10 cellular contexts compared by ENCODE assay signal in the genomic region with DNA sequence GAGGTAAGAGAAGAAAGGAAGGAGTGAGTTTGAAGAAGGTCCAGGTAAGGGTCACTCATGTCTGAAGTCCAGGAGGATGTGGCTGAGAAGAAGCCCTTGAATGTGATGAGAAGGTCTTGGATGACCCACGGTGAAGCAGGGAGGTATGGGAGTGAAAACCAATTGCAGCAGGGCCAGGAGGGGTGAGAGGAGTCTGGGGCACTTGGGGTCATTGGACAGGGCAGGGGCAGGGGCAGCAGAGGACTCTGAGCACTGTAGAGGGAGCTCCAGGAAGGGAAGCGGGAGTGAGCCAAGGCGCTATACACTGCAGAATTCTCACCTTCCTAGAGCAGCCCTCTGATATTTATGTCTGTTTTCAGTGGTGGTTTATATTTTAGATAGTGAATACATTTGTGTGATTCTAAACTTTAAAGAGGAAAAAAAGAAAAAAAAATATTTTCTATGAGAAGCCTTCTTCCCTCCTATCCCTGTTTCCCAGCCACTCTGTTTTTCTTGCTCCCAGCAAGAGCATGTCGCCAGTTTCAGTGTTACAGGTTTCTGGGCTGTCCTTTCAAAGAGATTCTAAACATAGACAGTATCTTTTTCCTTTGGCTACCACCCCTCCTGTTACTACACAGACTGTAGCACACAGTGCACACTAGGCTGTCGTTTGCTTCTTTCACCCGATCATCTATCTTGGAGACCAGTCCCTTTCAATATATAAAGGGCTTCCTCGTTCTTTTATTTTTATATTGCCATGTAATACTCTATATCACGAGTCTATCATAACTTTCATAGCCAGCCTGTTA.
"Had no signal": no experiment of that assay in that cellular context is flagged by ENCODE, and none has a peak within 500 bp of the region (broad histone marks: within the 10 kb centered on the region; RNA-seq: fewer than 3 reads in every experiment).

No MANE protein-coding gene starts in this region.

- H3K27ac Mint-ChIP-seq: activated naive CD8-positive, alpha-beta T cell treated with anti-CD3 and anti-CD28 coated beads, Interleukin-2, amount 50 U/mL, for 24 hours; naive B cell; stimulated activated naive CD8-positive, alpha-beta T cell treated with anti-CD3 and anti-CD28 coated beads, Interleukin-15, amount 100 ng/mL, for 72 hours had no signal

- H3K4me1 ChIP-seq: ascending aorta had no signal

- H3K27ac ChIP-seq: ascending aorta, colonic mucosa, thoracic aorta had no signal

- H3K27me3 Mint-ChIP-seq: activated naive CD8-positive, alpha-beta T cell treated with anti-CD3 and anti-CD28 coated beads, Interleukin-2, amount 50 U/mL, for 24 hours; naive B cell; stimulated activated naive CD8-positive, alpha-beta T cell treated with anti-CD3 and anti-CD28 coated beads, Interleukin-15, amount 100 ng/mL, for 72 hours had no signal

- H3K4me3 ChIP-seq: ascending aorta, colonic mucosa, left lung, thoracic aorta had no signal

- H3K36me3 ChIP-seq: colonic mucosa, thoracic aorta had no signal

- H3K36me3 Mint-ChIP-seq: naive B cell had no signal

- H3K4me3 Mint-ChIP-seq: activated naive CD8-positive, alpha-beta T cell treated with anti-CD3 and anti-CD28 coated beads, Interleukin-2, amount 50 U/mL, for 24 hours; naive B cell; stimulated activated naive CD8-positive, alpha-beta T cell treated with anti-CD3 and anti-CD28 coated beads, Interleukin-15, amount 100 ng/mL, for 72 hours had no signal

- H3K9me3 ChIP-seq: ascending aorta, colonic mucosa, left lung, thoracic aorta had no signal

- H3K4me1 Mint-ChIP-seq: naive B cell had no signal

- H3K27me3 ChIP-seq: ascending aorta, colonic mucosa, left lung had no signal

- DNase-seq: activated naive CD8-positive, alpha-beta T cell treated with anti-CD3 and anti-CD28 coated beads, Interleukin-2, amount 50 U/mL, for 24 hours; activated T-cell treated with anti-CD3 and anti-CD28 coated beads, Interleukin-2, amount 50 U/mL, for 48 hours; effector CD4-positive, alpha-beta T cell; left lung; naive B cell; stimulated activated CD4-positive, alpha-beta T cell treated with anti-CD3 and anti-CD28 coated beads, Interleukin-4, amount 100 ng/mL, for 1 hour; stimulated activated naive CD8-positive, alpha-beta T cell treated with anti-CD3 and anti-CD28 coated beads, Interleukin-15, amount 100 ng/mL, for 72 hours had no signal

- H3K9me3 Mint-ChIP-seq: activated naive CD8-positive, alpha-beta T cell treated with anti-CD3 and anti-CD28 coated beads, Interleukin-2, amount 50 U/mL, for 24 hours; naive B cell; stimulated activated naive CD8-positive, alpha-beta T cell treated with anti-CD3 and anti-CD28 coated beads, Interleukin-15, amount 100 ng/mL, for 72 hours had no signal

- ATAC-seq: activated naive CD8-positive, alpha-beta T cell treated with anti-CD3 and anti-CD28 coated beads, Interleukin-2, amount 50 U/mL, for 24 hours; stimulated activated naive CD8-positive, alpha-beta T cell treated with anti-CD3 and anti-CD28 coated beads, Interleukin-15, amount 100 ng/mL, for 72 hours had no signal
